ENCODE assay signal across 10 cellular contexts in genomic region chr4:38013461-38014366, GRCh38. TPM values are rescaled to one million over a fixed set of nuclear protein-coding genes. Genes with fewer than 3 reads are reported as not detected.
A peak's percentile ranks its signal among the peaks of the same experiment; 100 is the strongest.
DNase-seq lines count a peak whose midpoint lies in the region; ATAC-seq and TF ChIP-seq lines count a peak whose summit lies in the region.
"Had no signal": no experiment of that assay in that cellular context is flagged by ENCODE, and none has a peak within 500 bp of the region (broad histone marks: within the 10 kb centered on the region; RNA-seq: fewer than 3 reads in every experiment).

No MANE protein-coding gene starts in this region.

- no peak overlapping the region for H3K4ac ChIP-seq in neuronal stem cell (ENCODE audit: low read length)

- H2BK12ac ChIP-seq in neuronal stem cell (ENCODE audit: low read length): no peak overlapping the region

- no peak overlapping the region for H3K27ac Mint-ChIP-seq in osteocyte (ENCODE audit: unreplicated experiment)

- H3K4me2 ChIP-seq in neuronal stem cell (ENCODE audit: insufficient read depth, low read length, poor library complexity, severe bottlenecking): no peak overlapping the region

- H3K36me3 ChIP-seq in neuronal stem cell (replicated peaks in 1 of 2; ENCODE audit: control insufficient read depth in 2 of 2, insufficient read depth in 2 of 2, low read length in 2 of 2): peaks cover 6 to 30% of the 10 kb centered on the region in 2 donors

- H3K4me1 ChIP-seq in neuronal stem cell (ENCODE audit: control insufficient read depth in 2 of 2, insufficient read depth in 1 of 2, low read depth in 1 of 2, low read length in 2 of 2): peaks cover 0 to 4% of the 10 kb centered on the region in 2 donors

- H3K79me1 ChIP-seq in neuronal stem cell (ENCODE audit: low read depth, low read length): no peaks in the 10 kb centered on the region

- no peaks in the 10 kb centered on the region for H3K9me3 Mint-ChIP-seq in osteocyte (ENCODE audit: unreplicated experiment)

- WGBS in neuronal stem cell (ENCODE audit: extremely low coverage in 2 of 2, insufficient read length in 2 of 2, insufficient replicate concordance in 1 of 2), 2 donors: no CpG with 5 or more reads among the region's 9 CpGs

- H3K23ac ChIP-seq in neuronal stem cell (ENCODE audit: low read depth, low read length, poor library complexity): no peak overlapping the region

- no peak overlapping the region for H2AFZ ChIP-seq in neuronal stem cell (ENCODE audit: low read length)

- H2BK15ac ChIP-seq in neuronal stem cell (ENCODE audit: low read length): no peak overlapping the region

- no peak overlapping the region for H4K8ac ChIP-seq in neuronal stem cell (ENCODE audit: low read depth, low read length)

- H4K91ac ChIP-seq in neuronal stem cell (ENCODE audit: low read depth, low read length, poor library complexity): no peak overlapping the region

- H2BK120ac ChIP-seq in neuronal stem cell (ENCODE audit: low read depth, low read length): no peak overlapping the region

- H3K27me3 ChIP-seq in neuronal stem cell (ENCODE audit: control insufficient read depth in 3 of 3, insufficient read depth in 3 of 3, low read depth in 1 of 3, low read length in 3 of 3): no peaks in the 10 kb centered on the region

- H3K14ac ChIP-seq in neuronal stem cell (ENCODE audit: low read length): no peak overlapping the region

- no peaks in the 10 kb centered on the region for H3K27me3 Mint-ChIP-seq in osteocyte (ENCODE audit: unreplicated experiment)

- H3K4me3 Mint-ChIP-seq in osteocyte (ENCODE audit: unreplicated experiment): no peak overlapping the region

- H3K18ac ChIP-seq in neuronal stem cell (ENCODE audit: low read length): peak overlapping the region; percentile 77

- no peak overlapping the region for H3K4me3 ChIP-seq in neuronal stem cell (ENCODE audit: low read length in 2 of 2)

- H3K9me3 ChIP-seq in neuronal stem cell (replicated peaks in 1 of 2; ENCODE audit: control insufficient read depth in 2 of 2, insufficient read depth in 1 of 2, low read depth in 1 of 2, low read length in 2 of 2): no peaks in the 10 kb centered on the region

- no peaks in the 10 kb centered on the region for H3K36me3 Mint-ChIP-seq in osteocyte (ENCODE audit: unreplicated experiment)

- DNase-seq in EL (peak; percentile 23), NCI-H446 (lab: John Stamatoyannopoulos, UW) (peak; percentile 53 to 71), fibroblast of gingiva (ENCODE audit: low read depth) (peak; percentile 11), neuronal stem cell (ENCODE audit: low spot score) (no peak), osteocyte (ENCODE audit: extremely low spot score, unreplicated experiment) (no peak), NCI-H2171 (lab: John Stamatoyannopoulos, UW) (no peak)
- no peak for DNase-seq in activated naive CD4-positive, alpha-beta T cell treated with Interleukin-2 at 50 U/mL for 16 hours
- DNase-seq: NCI-H526 had no signal

- no peak overlapping the region for H3K27ac ChIP-seq in neuronal stem cell (replicated peaks; ENCODE audit: low read length)

- no peak overlapping the region for H2BK5ac ChIP-seq in neuronal stem cell (ENCODE audit: low read length)

- no peak overlapping the region for H3K9ac ChIP-seq in neuronal stem cell (ENCODE audit: low read depth, low read length, poor library complexity)

- no peak for ATAC-seq in GM18909 (IDR thresholded peaks at IDR 0.05; ENCODE audit: poor library complexity, unreplicated experiment)

- no peak overlapping the region for H2AK5ac ChIP-seq in neuronal stem cell (ENCODE audit: low read depth, low read length)

- peaks cover 16% of the 10 kb centered on the region for H3K4me1 Mint-ChIP-seq in osteocyte (ENCODE audit: unreplicated experiment)

- no peak for TF ChIP-seq CTCF in osteocyte (IDR thresholded peaks at IDR 0.05)

RNA-seq across cellular contexts. Expression of gene PTTG2, which starts 53.5 kb away (rescaled TPM):
- polyA plus RNA-seq in neuronal stem cell (2013, experiment 1 of 2): not detected
- polyA plus RNA-seq in neuronal stem cell (2013, experiment 2 of 2): not detected
- not detected in 2 replicates for total RNA-seq in osteocyte
- total RNA-seq: H4 had no signal

Comparison
In these comparisons a context has a peak if more than half of its experiments do, and no peak if none do; other contexts are left out.
1. DNase-seq: peak in EL (single experiment), NCI-H446 (2 of 2) and fibroblast of gingiva (single experiment); none in neuronal stem cell (single experiment), osteocyte (single experiment), NCI-H2171 (single experiment) and activated naive CD4-positive, alpha-beta T cell treated with Interleukin-2 at 50 U/mL for 16 hours (single experiment).